8 cellular contexts compared by ENCODE assay signal in genomic region chr5:159330131-159330530, GRCh38. TPM values are rescaled to one million over a fixed set of nuclear protein-coding genes. Genes with fewer than 3 reads are reported as not detected.
DNase-seq lines count a peak whose midpoint lies in the region; ATAC-seq, FAIRE-seq and TF ChIP-seq lines count a peak whose summit lies in the region.

Gene IL12B (minus strand): TSS chr5:159330487. CDS start chr5:159326782, 3,705 bp downstream.

- H4K8ac ChIP-seq in H1 (ENCODE audit: extremely low read depth, insufficient read depth, low read length) (no peak within 1 kb of the TSS), mesendoderm (ENCODE audit: low read depth, low read length) (no peak within 1 kb of the TSS)

- no TSS peak for BruUV-seq in PC-3 (replicated peaks; lab: Mats Ljungman, UMichigan)

- H3K4me1 ChIP-seq in PC-3 (ENCODE audit: insufficient read depth, low read length) (peaks cover 3% of the 10 kb centered on the region; the same call in 1 of the 2 replicates), H1 (replicated peaks in 1 of 4; ENCODE audit: control insufficient read depth in 3 of 4, insufficient read depth in 4 of 4, low read length in 3 of 4) (peaks cover 0 to 2% (median under 1%) of the 10 kb centered on the region in 4 experiments; a peak in 1 of 7 replicates), mesendoderm (ENCODE audit: control insufficient read depth, low read depth, low read length) (no peaks in the 10 kb centered on the region)

- H3K36me3 ChIP-seq in PC-3 (ENCODE audit: low read depth, low read length) (no peaks in the 10 kb centered on the region), H1 (ENCODE audit: control insufficient read depth in 2 of 4, insufficient read depth in 4 of 4, low read length in 3 of 4) (no peaks in the 10 kb centered on the region), mesendoderm (ENCODE audit: control insufficient read depth, insufficient read depth, low read length) (no peaks in the 10 kb centered on the region)

- TF ChIP-seq CTCF in PC-3 (conservative IDR thresholded peaks at IDR 0.05; ENCODE audit: low read depth, low read length): no peak
- no peak for TF ChIP-seq CTCF in H1 (IDR thresholded peaks at IDR 0.05; ENCODE audit: control extremely low read depth in 1 of 3, insufficient read depth in 1 of 3, low read depth in 1 of 3, low read length in 3 of 3)

- POLR2A ChIA-PET in PC-3 (lab: Charles Lee; ENCODE audit: unreplicated experiment) (no interaction called here), H1 (lab: Charles Lee; ENCODE audit: partially characterized antibody) (no interaction called here)

- H3K4me2 ChIP-seq in PC-3 (ENCODE audit: low read length) (peak within 1 kb of the TSS; percentile 79), H1 (ENCODE audit: insufficient read depth in 1 of 2, low read depth in 2 of 2, low read length in 2 of 2) (peak within 1 kb of the TSS; percentile 65 to 84; a peak in 3 of 4 replicates), mesendoderm (ENCODE audit: low read length) (no peak within 1 kb of the TSS)

- peak; percentile 28 for ATAC-seq in PC-3

- no peaks in the 10 kb centered on the region for H3K79me1 ChIP-seq in H1 (ENCODE audit: low read depth, low read length)
- no peaks in the 10 kb centered on the region for H3K79me1 ChIP-seq in mesendoderm (ENCODE audit: low read length)

- H4K91ac ChIP-seq in H1 (replicated peaks; ENCODE audit: insufficient read length, low read length): no peak within 1 kb of the TSS

- H3K9me3 ChIP-seq in PC-3 (ENCODE audit: low read length): no peaks in the 10 kb centered on the region
- H3K9me3 ChIP-seq in H1 (ENCODE audit: insufficient read depth in 2 of 2, low read depth in 1 of 2, low read length in 1 of 2): no peaks in the 10 kb centered on the region

- H3K27me3 ChIP-seq in PC-3 (ENCODE audit: low read length) (no peaks in the 10 kb centered on the region), H1 (replicated peaks in 1 of 4; ENCODE audit: control insufficient read depth in 3 of 4, extremely low read depth in 1 of 4, insufficient read depth in 3 of 4, low read length in 3 of 4) (peaks cover 0 to 2% (median 0%) of the 10 kb centered on the region in 4 experiments; a peak in 1 of 7 replicates), mesendoderm (ENCODE audit: insufficient read depth, low read length, poor library complexity) (no peaks in the 10 kb centered on the region)

- TF ChIP-seq EP300 in H1 (IDR thresholded peaks at IDR 0.05; ENCODE audit: borderline replicate concordance in 1 of 2, low read depth in 2 of 2, low read length in 2 of 2): no peak

- no peak within 1 kb of the TSS for H2AK5ac ChIP-seq in H1 (ENCODE audit: low read depth, low read length)
- no peak within 1 kb of the TSS for H2AK5ac ChIP-seq in mesendoderm (ENCODE audit: low read length)

- H3K4ac ChIP-seq in H1 (replicated peaks; ENCODE audit: insufficient read length, low read depth, low read length) (no peak within 1 kb of the TSS), mesendoderm (ENCODE audit: low read depth, low read length) (no peak within 1 kb of the TSS)

- no peaks in the 10 kb centered on the region for H4K20me1 ChIP-seq in PC-3 (ENCODE audit: low read length)
- no peaks in the 10 kb centered on the region for H4K20me1 ChIP-seq in H1 (replicated peaks in 1 of 2; ENCODE audit: control insufficient read depth in 1 of 2, insufficient read depth in 2 of 2, low read length in 2 of 2)

- H3K27ac ChIP-seq in PC-3 (ENCODE audit: low read length) (no peak within 1 kb of the TSS), H1 (ENCODE audit: low read depth, low read length) (no peak within 1 kb of the TSS), mesendoderm (ENCODE audit: low read depth, low read length) (no peak within 1 kb of the TSS)

- H2BK20ac ChIP-seq in H1 (ENCODE audit: low read length): no peak within 1 kb of the TSS

- no peaks in the 10 kb centered on the region for H3K9me2 ChIP-seq in PC-3 (replicated peaks; ENCODE audit: low read length)

- H2BK5ac ChIP-seq in H1 (ENCODE audit: low read depth, low read length) (no peak within 1 kb of the TSS), mesendoderm (ENCODE audit: low read length) (no peak within 1 kb of the TSS)

- H3K14ac ChIP-seq in H1 (ENCODE audit: insufficient read length): no peak within 1 kb of the TSS

- TF ChIP-seq POLR2A in H1 (IDR thresholded peaks at IDR 0.05; ENCODE audit: control extremely low read depth in 1 of 2, low read depth in 2 of 2, low read length in 2 of 2): no peak

- H2BK15ac ChIP-seq in H1 (ENCODE audit: low read length) (no peak within 1 kb of the TSS), mesendoderm (replicated peaks; ENCODE audit: low read depth) (no peak within 1 kb of the TSS)

- no peaks in the 10 kb centered on the region for H3K23me2 ChIP-seq in H1 (ENCODE audit: low read depth, low read length)

- H3K18ac ChIP-seq in H1 (ENCODE audit: extremely low read depth, low read length) (no peak within 1 kb of the TSS), mesendoderm (ENCODE audit: low read length) (no peak within 1 kb of the TSS)

- 73% methylated on average over 3 of the region's 3 CpGs; no CpG with 5 or more reads in 1 of the 2 experiments for WGBS in H1 (ENCODE audit: extremely low coverage in 1 of 2, insufficient coverage in 1 of 2, insufficient read length in 1 of 2, insufficient replicate concordance in 2 of 2, low coverage in 1 of 2, low lambda C conversion rate in 2 of 2, missing lambda C conversion rate in 1 of 2), 2 experiments
- WGBS in mesendoderm (ENCODE audit: extremely low coverage, insufficient coverage, low lambda C conversion rate): no CpG with 5 or more reads among the region's 3 CpGs

- TF ChIP-seq RAD21 in H1 (IDR thresholded peaks at IDR 0.05 in 1 of 2, conservative IDR thresholded peaks at IDR 0.05 in 1 of 2; ENCODE audit: low read depth in 2 of 2, low read length in 2 of 2): no peak

- H2AFZ ChIP-seq in PC-3 (ENCODE audit: low read length) (peak within 1 kb of the TSS; percentile 91; the same call in 1 of the 2 replicates), H1 (ENCODE audit: low read length) (no peak within 1 kb of the TSS)

- H3K56ac ChIP-seq in H1 (replicated peaks; ENCODE audit: insufficient read length, low read depth, low read length) (no peak within 1 kb of the TSS), mesendoderm (ENCODE audit: low read length) (no peak within 1 kb of the TSS)

- no peak within 1 kb of the TSS for H3K23ac ChIP-seq in H1 (ENCODE audit: insufficient read length)
- H3K23ac ChIP-seq in mesendoderm (ENCODE audit: low read length): no peak within 1 kb of the TSS

- H3K9ac ChIP-seq in PC-3 (ENCODE audit: low read length) (peak within 1 kb of the TSS; percentile 78), H1 (replicated peaks in 1 of 4; ENCODE audit: extremely low read depth in 1 of 4, low read depth in 3 of 4, low read length in 3 of 4) (peak within 1 kb of the TSS in 1 of 4 experiments; percentile 34; a peak in 2 of 7 replicates), mesendoderm (ENCODE audit: low read length) (no peak within 1 kb of the TSS)

- no peak within 1 kb of the TSS for H4K5ac ChIP-seq in H1 (ENCODE audit: insufficient read length, low read depth, low read length)
- H4K5ac ChIP-seq in mesendoderm (ENCODE audit: low read length): no peak within 1 kb of the TSS

- H2BK120ac ChIP-seq in H1 (replicated peaks; ENCODE audit: low read depth, low read length) (no peak within 1 kb of the TSS), mesendoderm (ENCODE audit: low read depth, low read length) (no peak within 1 kb of the TSS)

- peak; percentile 40 for DNase-seq in ELR (ENCODE audit: low read depth)
- peak; percentile 25 for DNase-seq in PC-3
- DNase-seq in H1 (ENCODE audit: low read depth in 1 of 2, low spot score in 2 of 2): no peak
- DNase-seq in renal cortical epithelial cell (ENCODE audit: low read depth): peak; percentile 44
- DNase-seq in NCI-H524 treated with DMSO at 0.1 percent for 48 hours (lab: John Stamatoyannopoulos, UW): no peak
- DNase-seq in mesendoderm: no peak
- no peak for DNase-seq in nucleus accumbens (lab: John Stamatoyannopoulos, UW)
- DNase-seq in NCI-H774 (lab: John Stamatoyannopoulos, UW): no peak

- H3K4me3 ChIP-seq in PC-3 (ENCODE audit: low read length): peak within 1 kb of the TSS; percentile 72
- H3K4me3 ChIP-seq in H1 (ENCODE audit: extremely low read depth in 1 of 4, insufficient read depth in 2 of 4, low read depth in 3 of 4, low read length in 4 of 4): peak within 1 kb of the TSS; percentile 39 to 74 (median 50); a peak in 7 of 8 replicates
- no peak within 1 kb of the TSS for H3K4me3 ChIP-seq in mesendoderm (ENCODE audit: low read length)

- no peak for FAIRE-seq in H1 (lab: Jason Lieb, UNC)

- no peak within 1 kb of the TSS for H2BK12ac ChIP-seq in H1 (ENCODE audit: low read depth, low read length)

- intact Hi-C loops in PC-3 (cut with micrococcal nuclease): loop anchor here (2.0 to 10.0 kb wide), 4 partner anchors 112 to 657 kb away; no protein-coding TSS in a partner anchor

- H3K79me2 ChIP-seq in PC-3 (ENCODE audit: low read length) (no peaks in the 10 kb centered on the region), H1 (ENCODE audit: control insufficient read depth in 1 of 2, insufficient read depth in 2 of 2, low read length in 2 of 2) (no peaks in the 10 kb centered on the region), mesendoderm (ENCODE audit: control insufficient read depth, insufficient read depth, low read length) (no peaks in the 10 kb centered on the region)

- CTCF ChIA-PET in PC-3 (lab: Charles Lee): no interaction called here
- CTCF ChIA-PET in H1 (lab: Charles Lee; ENCODE audit: partially characterized antibody): interaction anchor here (0.6 to 1.5 kb wide), 4 partner anchors 11 to 585 kb away, joined by 3 to 8 read pairs (median 4); no protein-coding TSS in a partner anchor

- no peaks in the 10 kb centered on the region for H3F3A ChIP-seq in PC-3 (ENCODE audit: low read length, unreplicated experiment)

TF ChIP-seq in H1, 55 proteins besides CTCF, POLR2A, EP300 and RAD21 (continues in another document):
- TF ChIP-seq POU5F1 (IDR thresholded peaks at IDR 0.05; ENCODE audit: low read depth, low read length): no peak
- no peak for TF ChIP-seq KDM4A (IDR thresholded peaks at IDR 0.05; ENCODE audit: low read depth, low read length, severe bottlenecking)
- no peak for TF ChIP-seq GTF2F1 (IDR thresholded peaks at IDR 0.05; ENCODE audit: borderline replicate concordance, low read depth, low read length)
- TF ChIP-seq GABPA (IDR thresholded peaks at IDR 0.05; ENCODE audit: borderline replicate concordance, insufficient read depth, low read length): no peak
- no peak for TF ChIP-seq SIX5 (IDR thresholded peaks at IDR 0.05; ENCODE audit: low read depth, low read length)

RNA-seq across cellular contexts. Expression of gene IL12B, which starts in this region (rescaled TPM):
- total RNA-seq in PC-3 (2014; rRNA removed): not detected in 2 replicates
- not detected in 2 replicates for total RNA-seq in H1 (2021; fragmentation: NEBNext Ultra II Directional; extraction: Animal tissue kit (Norgen Biotek cat#: 25700))
- polyA plus RNA-seq in H1 (2011; rRNA removed): not detected in 2 replicates
- polyA plus RNA-seq in H1 (2011; cell fraction: cytosol; rRNA removed): not detected
- not detected for polyA plus RNA-seq in H1 (2011; cell fraction: nucleus; rRNA removed)
- not detected in 4 replicates for polyA plus RNA-seq in H1 (2012, experiment 1 of 2)
- not detected for polyA plus RNA-seq in H1 (2012, experiment 2 of 2)
- polyA plus RNA-seq in H1 (2013, experiment 1 of 2): 0.02 TPM
- polyA plus RNA-seq in H1 (2013, experiment 2 of 2): not detected
- polyA minus RNA-seq in H1 (2011; rRNA and poly(A)+ RNA removed): not detected in 2 replicates
- not detected for polyA minus RNA-seq in H1 (2011; cell fraction: cytosol; rRNA and poly(A)+ RNA removed)
- polyA minus RNA-seq in H1 (2011; cell fraction: nucleus; rRNA and poly(A)+ RNA removed): not detected
- not detected in 2 replicates for total RNA-seq in renal cortical epithelial cell
- polyA plus RNA-seq in mesendoderm (2013, experiment 1 of 2): 0.01 TPM
- 0.03 TPM for polyA plus RNA-seq in mesendoderm (2013, experiment 2 of 2)

Comparison
In these comparisons a context has a peak if more than half of its experiments do, and no peak if none do; other contexts are left out.
1. Peak in DNase-seq, ATAC-seq, H3K4me3 ChIP-seq, H3K9ac ChIP-seq and H3K4me2 ChIP-seq in PC-3; RNA of the gene not detected or under 1 TPM.
2. Peak in DNase-seq in renal cortical epithelial cell; RNA of the gene not detected or under 1 TPM.